Comparison of ENCODE assay signal across 15 cellular contexts in the genomic region with DNA sequence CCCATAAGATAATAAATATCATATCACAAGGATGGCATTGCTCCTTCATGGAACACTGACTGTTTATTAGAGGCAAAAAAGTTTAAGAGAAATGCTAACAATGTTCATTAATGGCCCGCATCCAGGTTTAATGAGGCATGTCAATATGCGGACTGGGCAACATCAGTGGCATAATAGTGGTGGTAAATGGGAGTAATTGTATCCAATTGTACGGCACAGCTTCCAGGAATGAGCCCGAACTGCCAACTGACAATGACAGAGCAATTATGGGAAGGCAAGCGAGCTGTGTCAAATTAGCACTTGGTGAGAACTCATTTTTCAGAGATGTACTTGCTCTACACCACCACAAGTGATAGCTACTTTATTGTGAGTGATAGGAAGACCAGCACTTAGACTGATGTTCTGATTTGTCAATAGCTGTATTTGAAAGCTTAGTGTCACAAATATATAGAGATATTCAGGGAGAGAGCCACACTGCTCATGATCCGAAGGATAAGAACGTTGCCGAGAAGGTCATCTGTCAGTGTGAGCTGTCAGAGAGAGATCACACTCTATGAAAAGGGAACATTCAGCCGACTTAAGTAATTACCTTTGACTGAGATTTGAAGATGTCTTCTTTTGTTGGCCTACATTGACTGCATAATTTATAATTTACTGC.
A peak's percentile ranks its signal among the peaks of the same experiment; 100 is the strongest.
DNase-seq lines count a peak whose midpoint lies in the region; ATAC-seq and TF ChIP-seq lines count a peak whose summit lies in the region.
"Had no signal": no experiment of that assay in that cellular context is flagged by ENCODE, and none has a peak within 500 bp of the region (broad histone marks: within the 10 kb centered on the region; RNA-seq: fewer than 3 reads in every experiment).

No MANE protein-coding gene starts in this region.

- POLR2A ChIA-PET in PC-9 (lab: Charles Lee; ENCODE audit: unreplicated experiment), result no interaction called here

- H3K4me1 ChIP-seq in PC-9 (replicated peaks; ENCODE audit: insufficient read depth) (no peaks in the 10 kb centered on the region), neuron (ENCODE audit: insufficient read depth, low read length) (peaks cover 14% of the 10 kb centered on the region)
- H3K4me1 ChIP-seq: left ventricle myocardium inferior, neural progenitor cell had no signal

- H3K27me3 ChIP-seq in PC-9 (ENCODE audit: insufficient read depth, low read depth) (no peaks in the 10 kb centered on the region), neuron (ENCODE audit: insufficient read depth, low read length) (no peaks in the 10 kb centered on the region)
- H3K27me3 ChIP-seq: brain microvascular endothelial cell, neural progenitor cell had no signal

- H3K36me3 ChIP-seq in PC-9 (ENCODE audit: low read depth), result no peaks in the 10 kb centered on the region
- no peaks in the 10 kb centered on the region for H3K36me3 ChIP-seq in neuron (ENCODE audit: insufficient read depth, low read length)
- H3K36me3 ChIP-seq: brain microvascular endothelial cell, left ventricle myocardium inferior, neural progenitor cell had no signal

- H3K79me2 ChIP-seq in PC-9 (ENCODE audit: low read depth), result no peaks in the 10 kb centered on the region

- H2AFZ ChIP-seq in PC-9 (peak overlapping the region; percentile 34; the same call in 1 of the 2 replicates), neuron (ENCODE audit: low read depth, low read length) (peak overlapping the region; percentile 27)
- H2AFZ ChIP-seq: neural progenitor cell had no signal

- ATAC-seq in HG02763 (IDR thresholded peaks at IDR 0.05; ENCODE audit: unreplicated experiment) (no peak), GM18868 (IDR thresholded peaks at IDR 0.05; ENCODE audit: unreplicated experiment) (no peak)
- ATAC-seq: T-helper 17 cell had no signal

- peaks cover 7% of the 10 kb centered on the region; the same call in 1 of the 2 replicates for H3K4me1 Mint-ChIP-seq in HFFc6 (ENCODE audit: low read depth)
- H3K4me1 Mint-ChIP-seq: T-helper 17 cell had no signal

- no peak overlapping the region for H3K4me2 ChIP-seq in PC-9
- H3K4me2 ChIP-seq: neural progenitor cell had no signal

- no peaks in the 10 kb centered on the region; the same call in 1 of the 2 replicates for H3K9me2 ChIP-seq in PC-9 (ENCODE audit: insufficient read depth)

- no peak for TF ChIP-seq CTCF in PC-9 (conservative IDR thresholded peaks at IDR 0.05)
- TF ChIP-seq CTCF in HFFc6 (IDR thresholded peaks at IDR 0.05), result no peak

- H3K4me3 ChIP-seq in PC-9 (no peak overlapping the region), neuron (ENCODE audit: low read length) (no peak overlapping the region)
- H3K4me3 ChIP-seq: left ventricle myocardium inferior, neural progenitor cell had no signal

- no peak overlapping the region for H3K27ac Mint-ChIP-seq in HFFc6
- H3K27ac Mint-ChIP-seq: activated T-helper 2 cell treated with anti-CD3 and anti-CD28 coated beads, Interferon-gamma antibody, Interleukin-2, Interleukin-4, amounts not matched to agents 10 μg/mL and 5 μg/mL and 100 μg/mL, durations not matched to agents 14 hours and 24 hours and 36 hours; neural progenitor cell; T-helper 17 cell had no signal

- no peak overlapping the region for H3K4me3 Mint-ChIP-seq in HFFc6
- H3K4me3 Mint-ChIP-seq: neural progenitor cell, T-helper 17 cell had no signal

- peaks cover 6% of the 10 kb centered on the region for H3K36me3 Mint-ChIP-seq in HFFc6 (ENCODE audit: low read depth)
- H3K36me3 Mint-ChIP-seq: neural progenitor cell had no signal

- H4K20me1 ChIP-seq in PC-9 (ENCODE audit: insufficient read depth), result no peaks in the 10 kb centered on the region

- intact Hi-C loops in PC-9 (cut with micrococcal nuclease; ENCODE audit: unreplicated experiment), result loop anchor here (2.0 kb wide), 1 partner anchor 1623 kb away; no protein-coding TSS in a partner anchor

- no peaks in the 10 kb centered on the region for H3K27me3 Mint-ChIP-seq in HFFc6 (ENCODE audit: insufficient read depth)

- no peak overlapping the region for H3K27ac ChIP-seq in PC-9
- H3K27ac ChIP-seq: brain microvascular endothelial cell, left ventricle myocardium inferior, neural progenitor cell had no signal

- H3K9me3 ChIP-seq in PC-9 (ENCODE audit: insufficient read depth, low read depth), result no peaks in the 10 kb centered on the region
- no peaks in the 10 kb centered on the region for H3K9me3 ChIP-seq in neuron (ENCODE audit: low read length)
- H3K9me3 ChIP-seq: left ventricle myocardium inferior had no signal

- H3K9me3 Mint-ChIP-seq in HFFc6, result no peaks in the 10 kb centered on the region
- H3K9me3 Mint-ChIP-seq: activated T-helper 2 cell treated with anti-CD3 and anti-CD28 coated beads, Interferon-gamma antibody, Interleukin-2, Interleukin-4, amounts not matched to agents 10 μg/mL and 5 μg/mL and 100 μg/mL, durations not matched to agents 14 hours and 24 hours and 36 hours; neural progenitor cell had no signal

- no TSS peak for BruUV-seq in PC-9 (replicated peaks; lab: Mats Ljungman, UMichigan)

- H3F3A ChIP-seq in PC-9 (ENCODE audit: insufficient read depth, low read depth), result no peaks in the 10 kb centered on the region

- CTCF ChIA-PET in PC-9 (lab: Charles Lee), result interaction anchor here (0.7 kb wide), 1 partner anchor 313 kb away, joined by 3 read pairs; no protein-coding TSS in a partner anchor

- DNase-seq in NCI-H510A treated with DMSO at 0.1 percent for 48 hours (lab: John Stamatoyannopoulos, UW) (peak; percentile 57), NCI-H510A (lab: John Stamatoyannopoulos, UW) (no peak), NCI-H187 treated with DMSO at 0.1 percent for 48 hours (lab: John Stamatoyannopoulos, UW) (peak; percentile 78), PC-9 (no peak), HFFc6 (no peak)
- DNase-seq: activated CD4-positive, alpha-beta T cell treated with anti-CD3 and anti-CD28 coated beads, Interleukin-2, amount 50 U/mL, for 48 hours; brain microvascular endothelial cell; left ventricle myocardium inferior; stimulated activated CD4-positive, alpha-beta T cell treated with anti-CD3 and anti-CD28 coated beads, Interleukin-12 subunit alpha, Interleukin-12 subunit beta, amount 100 ng/mL, for 4 hours; T-helper 17 cell had no signal

Comparison
In these comparisons a context has a peak if more than half of its experiments do, and no peak if none do; other contexts are left out.
1. DNase-seq: peak in NCI-H510A treated with DMSO at 0.1 percent for 48 hours (single experiment) and NCI-H187 treated with DMSO at 0.1 percent for 48 hours (single experiment); none in NCI-H510A (single experiment), PC-9 (0 of 2) and HFFc6 (single experiment).